In the genomic region with DNA sequence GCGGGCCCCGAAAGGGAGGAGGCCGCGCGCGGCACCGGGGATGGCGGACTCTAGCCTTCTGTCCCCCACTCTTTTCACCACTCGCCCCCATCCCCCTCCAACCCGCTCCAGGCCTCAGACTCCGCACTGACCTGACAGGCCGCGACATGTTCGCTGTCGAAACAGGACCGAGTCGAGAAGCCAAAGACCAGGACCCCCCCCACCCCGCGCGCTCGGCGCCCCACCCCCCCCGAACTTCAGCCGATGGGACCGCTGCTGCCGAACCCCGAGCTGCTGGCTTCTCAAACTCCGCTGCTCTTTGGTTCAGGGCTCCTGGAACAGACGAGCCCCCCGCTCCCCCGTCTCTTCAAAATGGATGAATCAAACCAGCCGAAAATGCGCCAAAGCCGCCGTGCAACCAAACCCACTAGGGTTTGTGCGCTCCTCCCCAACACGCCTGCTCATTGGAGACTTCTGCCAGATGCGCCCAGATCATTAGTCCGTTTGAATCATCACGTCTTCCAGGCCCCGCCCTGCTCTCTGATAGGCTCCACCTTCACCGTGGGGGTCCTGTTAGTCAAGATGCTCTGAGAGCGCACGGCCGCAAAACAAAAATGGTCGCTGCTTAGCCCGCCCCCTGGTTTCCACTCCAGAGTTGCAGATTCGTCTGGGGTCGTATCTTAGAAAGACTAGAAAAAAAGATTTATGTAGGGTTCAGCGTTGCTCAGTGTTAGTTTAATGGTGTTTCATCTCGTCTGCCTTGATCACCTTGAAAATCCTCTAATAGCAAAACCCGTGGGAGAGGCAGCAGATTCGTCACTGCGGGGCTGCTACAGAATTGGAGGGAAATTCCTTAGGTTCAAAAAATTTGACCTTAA, we compare ENCODE assay signal across 8 cellular contexts. TPM values are rescaled to one million over a fixed set of nuclear protein-coding genes. Genes with fewer than 3 reads are reported as not detected.
DNase-seq lines count a peak whose midpoint lies in the region; ATAC-seq and TF ChIP-seq lines count a peak whose summit lies in the region.

A gene with protein sequence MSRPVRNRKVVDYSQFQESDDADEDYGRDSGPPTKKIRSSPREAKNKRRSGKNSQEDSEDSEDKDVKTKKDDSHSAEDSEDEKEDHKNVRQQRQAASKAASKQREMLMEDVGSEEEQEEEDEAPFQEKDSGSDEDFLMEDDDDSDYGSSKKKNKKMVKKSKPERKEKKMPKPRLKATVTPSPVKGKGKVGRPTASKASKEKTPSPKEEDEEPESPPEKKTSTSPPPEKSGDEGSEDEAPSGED (minus strand): TSS at position 357 of the 857 bp plus-strand sequence. CDS start 209 bp downstream, at position 148.

- ATAC-seq in gastroesophageal sphincter, result peak; percentile 93

- DNase-seq in GM04503 (ENCODE audit: low read depth) (peak; percentile 95), HFFc6 (peak; percentile 100), NB4 (ENCODE audit: low read depth) (peak; percentile 99), SK-N-MC (ENCODE audit: low read depth, low spot score) (peak; percentile 97), substantia nigra (lab: John Stamatoyannopoulos, UW) (peak; percentile 82 to 99 (median 96))
- peak; percentile 98 for DNase-seq in activated naive CD4-positive, alpha-beta T cell treated with anti-CD3 and anti-CD28 coated beads, Interleukin-2, amount 10 ng/mL, durations not matched to agents 7 days and 5 days

- H3K4me3 Mint-ChIP-seq in HFFc6, result peak within 1 kb of the TSS; percentile 96
- H3K4me3 Mint-ChIP-seq in activated naive CD4-positive, alpha-beta T cell treated with anti-CD3 and anti-CD28 coated beads, Interleukin-2, amount 10 ng/mL, durations not matched to agents 7 days and 5 days, result peak within 1 kb of the TSS; percentile 93

- peaks cover 5% of the 10 kb centered on the region for H3K27me3 Mint-ChIP-seq in HFFc6 (ENCODE audit: insufficient read depth)
- peaks cover 4% of the 10 kb centered on the region for H3K27me3 Mint-ChIP-seq in activated naive CD4-positive, alpha-beta T cell treated with anti-CD3 and anti-CD28 coated beads, Interleukin-2, amount 10 ng/mL, durations not matched to agents 7 days and 5 days

- TF ChIP-seq POLR2A in NB4 (IDR thresholded peaks at IDR 0.05; ENCODE audit: extremely low read depth, insufficient read length) (peak; percentile 55), gastroesophageal sphincter (IDR thresholded peaks at IDR 0.05) (no peak)

- CTCF ChIA-PET in activated naive CD4-positive, alpha-beta T cell treated with anti-CD3 and anti-CD28 coated beads, Interleukin-2, amount 10 ng/mL, durations not matched to agents 7 days and 5 days (lab: Charles Lee), result interaction anchor here (1.0 to 1.2 kb wide), 2 partner anchors 10 to 33 kb away, joined by 3 to 5 read pairs; no protein-coding TSS in a partner anchor

- H3K27me3 ChIP-seq in gastroesophageal sphincter, result no peaks in the 10 kb centered on the region
- H3K27me3 ChIP-seq in neutrophil, result no peaks in the 10 kb centered on the region

- TF ChIP-seq CTCF in HFFc6 (IDR thresholded peaks at IDR 0.05) (peak; percentile 68), NB4 (IDR thresholded peaks at IDR 0.05; ENCODE audit: low read depth, low read length) (peak; percentile 2), gastroesophageal sphincter (IDR thresholded peaks at IDR 0.05) (peak in 3 of 4 experiments; percentile 26 to 70 (median 39)), neutrophil (IDR thresholded peaks at IDR 0.05) (no peak)

- H3K9me3 Mint-ChIP-seq in HFFc6, result no peaks in the 10 kb centered on the region
- no peaks in the 10 kb centered on the region for H3K9me3 Mint-ChIP-seq in activated naive CD4-positive, alpha-beta T cell treated with anti-CD3 and anti-CD28 coated beads, Interleukin-2, amount 10 ng/mL, durations not matched to agents 7 days and 5 days

- peaks cover 39% of the 10 kb centered on the region for H3K36me3 ChIP-seq in SK-N-MC (ENCODE audit: insufficient read depth, low read length)
- no peaks in the 10 kb centered on the region for H3K36me3 ChIP-seq in gastroesophageal sphincter
- no peaks in the 10 kb centered on the region for H3K36me3 ChIP-seq in neutrophil

- H3K4me3 ChIP-seq in NB4 (ENCODE audit: low read depth, low read length) (peak within 1 kb of the TSS; percentile 87), SK-N-MC (peak within 1 kb of the TSS; percentile 98), gastroesophageal sphincter (peak within 1 kb of the TSS; percentile 92 to 93), neutrophil (ENCODE audit: low read depth in 1 of 2, low read length in 1 of 2) (peak within 1 kb of the TSS; percentile 87 to 92)

- TF ChIP-seq EP300 in gastroesophageal sphincter (IDR thresholded peaks at IDR 0.05), result no peak

- H3K27ac ChIP-seq in SK-N-MC (peak within 1 kb of the TSS; percentile 95), gastroesophageal sphincter (peak within 1 kb of the TSS; percentile 96 to 100 (median 98)), neutrophil (peak within 1 kb of the TSS; percentile 89), substantia nigra (ENCODE audit: low read depth, low read length, poor library complexity, severe bottlenecking) (peak within 1 kb of the TSS; percentile 91)

- peaks cover 3 to 40% (median 16%) of the 10 kb centered on the region in 3 donors for H3K4me1 ChIP-seq in gastroesophageal sphincter
- peaks cover 12 to 15% of the 10 kb centered on the region in 2 experiments for H3K4me1 ChIP-seq in neutrophil (ENCODE audit: control insufficient read depth in 1 of 2, insufficient read depth in 1 of 2, low read depth in 1 of 2, low read length in 1 of 2)

- H3K9ac ChIP-seq in SK-N-MC (ENCODE audit: insufficient read length), result peak within 1 kb of the TSS; percentile 95

- peaks cover 27% of the 10 kb centered on the region for H3K36me3 Mint-ChIP-seq in HFFc6 (ENCODE audit: low read depth)
- H3K36me3 Mint-ChIP-seq in activated naive CD4-positive, alpha-beta T cell treated with anti-CD3 and anti-CD28 coated beads, Interleukin-2, amount 10 ng/mL, durations not matched to agents 7 days and 5 days, result peaks cover 17% of the 10 kb centered on the region

- H3K4me1 Mint-ChIP-seq in HFFc6 (ENCODE audit: low read depth), result peaks cover 43% of the 10 kb centered on the region
- H3K4me1 Mint-ChIP-seq in activated naive CD4-positive, alpha-beta T cell treated with anti-CD3 and anti-CD28 coated beads, Interleukin-2, amount 10 ng/mL, durations not matched to agents 7 days and 5 days, result peaks cover 47% of the 10 kb centered on the region

- 0 to 1% methylated on average over 12 to 15 of the region's 54 CpGs for WGBS in gastroesophageal sphincter (ENCODE audit: low coverage in 1 of 2), 2 donors

- H3K9me3 ChIP-seq in SK-N-MC (ENCODE audit: low read depth, low read length) (no peaks in the 10 kb centered on the region), gastroesophageal sphincter (no peaks in the 10 kb centered on the region), neutrophil (no peaks in the 10 kb centered on the region)

- H3K27ac Mint-ChIP-seq in HFFc6, result peak within 1 kb of the TSS; percentile 98
- H3K27ac Mint-ChIP-seq in activated naive CD4-positive, alpha-beta T cell treated with anti-CD3 and anti-CD28 coated beads, Interleukin-2, amount 10 ng/mL, durations not matched to agents 7 days and 5 days, result peak within 1 kb of the TSS; percentile 98

RNA-seq across cellular contexts. Expression of the gene that starts here (rescaled TPM):
- total RNA-seq in HFFc6 (2021; fragmentation: NEBNext Ultra II Directional; extraction: Animal tissue kit (Norgen Biotek cat#: 25700)), result 100 to 1,000 TPM; 187 to 259 (median 222) TPM
- total RNA-seq in gastroesophageal sphincter, result 100 to 1,000 TPM; 130 to 180 (median 138) TPM

Comparison
In these comparisons a context has a peak if more than half of its experiments do, and no peak if none do; other contexts are left out.
1. Peak in every context shown above with its lines: DNase-seq, ATAC-seq, H3K4me3 ChIP-seq and H3K27ac ChIP-seq.